Comparison of ENCODE assay signal across 8 cellular contexts in the genomic region with DNA sequence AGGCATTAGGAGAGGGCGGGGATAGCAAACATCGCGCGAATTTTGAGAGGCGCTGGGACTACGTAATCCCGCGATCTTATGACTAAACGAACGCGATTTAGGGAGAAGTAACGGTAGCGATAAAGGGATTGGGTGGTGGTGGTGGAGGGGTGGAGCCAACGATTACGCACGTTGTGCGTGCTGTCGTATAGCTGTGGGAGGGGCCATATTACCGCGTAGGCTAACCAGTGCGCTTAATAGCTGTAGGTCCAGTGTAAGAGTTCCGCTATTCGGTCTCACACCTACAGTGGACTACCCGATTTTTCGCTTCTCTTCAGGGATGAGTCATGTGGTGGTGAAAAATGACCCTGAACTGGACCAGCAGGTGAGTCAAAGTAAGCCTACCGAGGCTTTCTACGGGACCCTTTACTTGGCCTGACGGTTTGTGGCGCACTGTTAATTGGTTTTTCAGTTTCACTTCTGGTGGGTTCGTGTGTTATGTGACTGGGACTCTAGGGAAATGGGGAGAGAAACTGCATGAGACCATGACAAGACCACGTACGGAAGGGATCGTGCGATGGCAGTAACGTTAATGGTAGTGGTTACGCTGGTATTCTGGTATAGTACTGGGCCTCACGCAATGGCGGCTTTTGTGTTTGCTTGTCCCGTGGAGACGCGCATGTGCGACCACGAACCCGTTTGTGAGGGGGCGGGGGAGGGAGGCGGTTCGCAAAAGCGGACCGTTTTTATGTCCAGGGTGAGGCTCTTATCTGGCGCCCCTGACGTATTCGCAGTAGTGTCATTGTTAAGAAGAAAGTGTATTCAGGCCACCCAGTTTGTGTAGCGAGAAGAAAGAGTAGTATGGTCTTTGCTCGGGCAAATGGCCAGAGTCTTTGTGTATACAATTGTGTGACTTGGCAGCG. TPM values are rescaled to one million over a fixed set of nuclear protein-coding genes. Genes with fewer than 3 reads are reported as not detected.
DNase-seq lines count a peak whose midpoint lies in the region; ATAC-seq lines count a peak whose summit lies in the region.

Gene DDX3Y (plus strand): TSS at position 251 of the 902 bp plus-strand sequence. CDS start 69 bp downstream, at position 320.

- peak; percentile 99 for ATAC-seq in Right ventricle myocardium inferior

- peak within 1 kb of the TSS; percentile 88 for H3K27ac ChIP-seq in adipose tissue (ENCODE audit: low read depth, low read length)

- 0 to 3% methylated on average over 53 to 55 of the region's 55 CpGs; no CpG with 5 or more reads in 1 of the 3 donors for WGBS in adipose tissue, 3 donors

- intact Hi-C loops in Right ventricle myocardium inferior (cut with DNase I) (no loop called here), cardiac septum (cut with DNase I) (no loop called here)

- peak; percentile 88 for DNase-seq in Right ventricle myocardium inferior (ENCODE audit: missing footprints)
- DNase-seq in cardiac septum (ENCODE audit: low spot score) = no peak
- peak; percentile 94 for DNase-seq in NCI-H69 (lab: John Stamatoyannopoulos, UW)
- DNase-seq in medulla oblongata (ENCODE audit: extremely low spot score) = peak; percentile 95
- peak; percentile 91 for DNase-seq in superior temporal gyrus (ENCODE audit: extremely low spot score)
- no peak for DNase-seq in NCI-H82 treated with DMSO at 0.1 percent for 48 hours (lab: John Stamatoyannopoulos, UW; ENCODE audit: unreplicated experiment)
- DNase-seq in retina = no peak

RNA-seq across cellular contexts. Expression of gene DDX3Y, which starts in this region (rescaled TPM):
- total RNA-seq in Right ventricle myocardium inferior (29.5 TPM), cardiac septum (not detected)
- 10 to 100 TPM in 2 of 3 donors, under 1 TPM in 1; 0.01 to 42.6 (median 12.5) TPM for polyA plus RNA-seq in adipose tissue

Comparison
In these comparisons a context has a peak if more than half of its experiments do, and no peak if none do; other contexts are left out.
1. DNase-seq: peak in Right ventricle myocardium inferior (single experiment), NCI-H69 (single experiment), medulla oblongata (single experiment) and superior temporal gyrus (single experiment); none in cardiac septum (single experiment), NCI-H82 treated with DMSO at 0.1 percent for 48 hours (single experiment) and retina (single experiment).